ENCODE assay signal across 18 cellular contexts in the genomic region with DNA sequence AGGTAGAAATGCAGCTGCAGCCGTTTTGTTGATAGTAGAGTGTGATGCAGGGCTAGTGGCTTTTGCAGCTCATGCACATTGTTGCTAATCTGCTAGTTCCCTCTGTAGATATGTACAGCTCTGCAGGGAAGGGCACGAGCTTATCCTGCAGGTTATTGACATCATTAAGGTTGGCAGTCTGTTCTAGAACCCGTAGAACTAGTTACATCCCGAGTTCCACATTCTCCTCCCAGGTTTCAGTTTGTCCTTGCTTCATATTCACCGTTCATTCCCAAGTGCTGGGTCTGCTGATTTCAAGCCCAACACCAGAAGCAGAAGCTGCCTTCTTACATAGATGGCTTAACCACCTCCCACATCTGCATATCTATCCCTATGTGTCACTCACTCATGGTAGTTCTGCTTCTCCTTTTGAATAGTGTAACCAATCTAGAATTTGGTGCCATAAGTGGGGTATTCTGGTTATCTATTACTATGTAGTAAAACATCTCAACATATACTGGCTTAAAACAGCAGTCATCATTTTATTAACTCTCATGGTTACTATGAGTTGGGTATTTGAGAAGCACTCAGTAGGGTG. TPM values are rescaled to one million over a fixed set of nuclear protein-coding genes. Genes with fewer than 3 reads are reported as not detected.
"Had no signal": no experiment of that assay in that cellular context is flagged by ENCODE, and none has a peak within 500 bp of the region (broad histone marks: within the 10 kb centered on the region; RNA-seq: fewer than 3 reads in every experiment).

No MANE protein-coding gene starts in this region.

- H3K27me3 ChIP-seq: cardiac muscle cell, esophagus squamous epithelium, foreskin keratinocyte, right lobe of liver, transverse colon had no signal

- H3K36me3 Mint-ChIP-seq: immature natural killer cell; memory B cell; natural killer cell treated with Interleukin-12 subunit alpha and Interleukin-12 subunit beta and Interleukin-15 and Interleukin-18, amount 100 ng/mL, for 72 hours; stimulated activated naive B cell treated with anti-CD40 and anti-IgM and Interleukin-4, amounts not matched to agents 10 μg/mL and 1 μg/mL and 100 μg/mL, for 72 hours had no signal

- H3K27ac Mint-ChIP-seq: immature natural killer cell; memory B cell; natural killer cell treated with Interleukin-12 subunit alpha and Interleukin-12 subunit beta and Interleukin-15 and Interleukin-18, amount 100 ng/mL, for 72 hours; stimulated activated naive B cell treated with anti-CD40 and anti-IgM and Interleukin-4, amounts not matched to agents 10 μg/mL and 1 μg/mL and 100 μg/mL, for 72 hours had no signal

- H3K9me3 Mint-ChIP-seq: immature natural killer cell; memory B cell; natural killer cell treated with Interleukin-12 subunit alpha and Interleukin-12 subunit beta and Interleukin-15 and Interleukin-18, amount 100 ng/mL, for 72 hours had no signal

- H3K4me3 Mint-ChIP-seq: immature natural killer cell; memory B cell; natural killer cell treated with Interleukin-12 subunit alpha and Interleukin-12 subunit beta and Interleukin-15 and Interleukin-18, amount 100 ng/mL, for 72 hours; stimulated activated naive B cell treated with anti-CD40 and anti-IgM and Interleukin-4, amounts not matched to agents 10 μg/mL and 1 μg/mL and 100 μg/mL, for 72 hours had no signal

- H3K4me1 ChIP-seq: esophagus squamous epithelium, foreskin keratinocyte, prostate gland, right lobe of liver, transverse colon had no signal

- FAIRE-seq: astrocyte had no signal

- H3K4me3 ChIP-seq: cardiac muscle cell, esophagus squamous epithelium, prostate gland, right lobe of liver, transverse colon had no signal

- ATAC-seq: foreskin keratinocyte; natural killer cell treated with Interleukin-12 subunit alpha and Interleukin-12 subunit beta and Interleukin-15 and Interleukin-18, amount 100 ng/mL, for 72 hours; right lobe of liver; stimulated activated naive B cell treated with anti-CD40 and anti-IgM and Interleukin-4, amounts not matched to agents 10 μg/mL and 1 μg/mL and 100 μg/mL, for 72 hours had no signal

- H3K9me3 ChIP-seq: esophagus squamous epithelium, prostate gland, right lobe of liver, transverse colon had no signal

- H3K4me1 Mint-ChIP-seq: immature natural killer cell; memory B cell; stimulated activated naive B cell treated with anti-CD40 and anti-IgM and Interleukin-4, amounts not matched to agents 10 μg/mL and 1 μg/mL and 100 μg/mL, for 72 hours had no signal

- DNase-seq: activated CD4-positive, alpha-beta T cell treated with anti-CD3 and anti-CD28 coated beads for 48 hours; activated CD8-positive, alpha-beta memory T cell treated with anti-CD3 and anti-CD28 coated beads for 24 hours; activated naive CD4-positive, alpha-beta T cell treated with Interleukin-2 at 50 U/mL for 16 hours; esophagus squamous epithelium; foreskin keratinocyte; immature natural killer cell; nucleus accumbens; right lobe of liver; stimulated activated CD4-positive, alpha-beta T cell treated with anti-CD3 and anti-CD28 coated beads, Interleukin-2, amount 100 ng/mL, for 24 hours; stimulated activated naive B cell treated with anti-CD40 and anti-IgM and Interleukin-4, amounts not matched to agents 10 μg/mL and 1 μg/mL and 100 μg/mL, for 72 hours; substantia nigra; transverse colon had no signal

- H3K27me3 Mint-ChIP-seq: stimulated activated naive B cell treated with anti-CD40 and anti-IgM and Interleukin-4, amounts not matched to agents 10 μg/mL and 1 μg/mL and 100 μg/mL, for 72 hours had no signal

- H3K27ac ChIP-seq: cardiac muscle cell, esophagus squamous epithelium, foreskin keratinocyte, prostate gland, right lobe of liver, transverse colon had no signal

- H3K36me3 ChIP-seq: cardiac muscle cell, esophagus squamous epithelium, prostate gland, right lobe of liver, transverse colon had no signal

RNA-seq across cellular contexts. Expression of gene CRHBP, which starts 38.1 kb away (rescaled TPM):
- total RNA-seq: foreskin keratinocyte; natural killer cell treated with Interleukin-12 subunit alpha and Interleukin-12 subunit beta and Interleukin-15 and Interleukin-18, amount 100 ng/mL, for 72 hours; T-helper 2 cell treated with Interferon-gamma antibody and Interleukin-4, amounts not matched to agents 100 ng/mL and 5 ng/mL, for 36 hours had no signal
- polyA plus RNA-seq: foreskin keratinocyte, immature natural killer cell had no signal
